ENCODE assay signal across 17 cellular contexts in the genomic region with DNA sequence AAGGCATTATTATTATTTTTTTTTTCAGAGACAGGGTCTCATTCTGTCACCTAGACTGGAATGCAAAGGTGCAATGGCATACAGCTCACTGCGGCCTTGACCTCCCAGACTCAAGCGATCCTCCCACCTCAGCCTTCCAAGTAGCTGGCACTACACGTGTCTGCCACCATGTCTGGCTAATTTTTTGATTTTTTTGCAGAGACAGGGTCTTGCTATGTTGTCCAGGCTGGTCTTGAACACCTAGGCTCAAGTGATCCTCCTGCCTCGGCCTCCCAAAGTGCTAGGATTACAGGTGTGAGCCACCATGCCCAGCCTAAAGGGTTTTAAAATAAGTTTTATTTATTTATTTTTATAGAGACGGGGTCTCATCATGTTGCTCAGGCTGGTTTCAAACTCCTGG. TPM values are rescaled to one million over a fixed set of nuclear protein-coding genes. Genes with fewer than 3 reads are reported as not detected.
DNase-seq lines count a peak whose midpoint lies in the region; ATAC-seq lines count a peak whose summit lies in the region.
"Had no signal": no experiment of that assay in that cellular context is flagged by ENCODE, and none has a peak within 500 bp of the region (broad histone marks: within the 10 kb centered on the region; RNA-seq: fewer than 3 reads in every experiment).

No MANE protein-coding gene starts in this region.

- no peak overlapping the region for H3K4me3 Mint-ChIP-seq in activated CD8-positive, alpha-beta memory T cell treated with anti-CD3 and anti-CD28 coated beads, Interleukin-2, amount 10 ng/mL, durations not matched to agents 7 days and 5 days
- H3K4me3 Mint-ChIP-seq in T-helper 17 cell (no peak overlapping the region), memory B cell (no peak overlapping the region)
- H3K4me3 Mint-ChIP-seq: H9 had no signal

- peaks cover 28% of the 10 kb centered on the region for H3K4me1 Mint-ChIP-seq in activated CD8-positive, alpha-beta memory T cell treated with anti-CD3 and anti-CD28 coated beads, Interleukin-2, amount 10 ng/mL, durations not matched to agents 7 days and 5 days
- H3K4me1 Mint-ChIP-seq in T-helper 17 cell (peaks cover 7% of the 10 kb centered on the region), memory B cell (peaks cover 12% of the 10 kb centered on the region)
- H3K4me1 Mint-ChIP-seq: H9 had no signal

- H3K27me3 Mint-ChIP-seq in activated CD8-positive, alpha-beta memory T cell treated with anti-CD3 and anti-CD28 coated beads, Interleukin-2, amount 10 ng/mL, durations not matched to agents 7 days and 5 days: no peaks in the 10 kb centered on the region
- H3K27me3 Mint-ChIP-seq in T-helper 17 cell: no peaks in the 10 kb centered on the region
- H3K27me3 Mint-ChIP-seq in memory B cell: no peaks in the 10 kb centered on the region
- H3K27me3 Mint-ChIP-seq: CD8-positive, alpha-beta memory T cell had no signal

- H3K9me3 Mint-ChIP-seq in activated CD8-positive, alpha-beta memory T cell treated with anti-CD3 and anti-CD28 coated beads, Interleukin-2, amount 10 ng/mL, durations not matched to agents 7 days and 5 days (ENCODE audit: low read depth): no peaks in the 10 kb centered on the region
- no peaks in the 10 kb centered on the region for H3K9me3 Mint-ChIP-seq in memory B cell
- H3K9me3 Mint-ChIP-seq: CD8-positive, alpha-beta memory T cell; H9 had no signal

- peaks cover 58% of the 10 kb centered on the region for H3K36me3 Mint-ChIP-seq in activated CD8-positive, alpha-beta memory T cell treated with anti-CD3 and anti-CD28 coated beads, Interleukin-2, amount 10 ng/mL, durations not matched to agents 7 days and 5 days
- peaks cover 10% of the 10 kb centered on the region for H3K36me3 Mint-ChIP-seq in T-helper 17 cell (ENCODE audit: low read depth)
- peaks cover 32% of the 10 kb centered on the region for H3K36me3 Mint-ChIP-seq in memory B cell

- DNase-seq in activated CD8-positive, alpha-beta memory T cell treated with anti-CD3 and anti-CD28 coated beads, Interleukin-2, amount 10 ng/mL, durations not matched to agents 7 days and 5 days: no peak
- no peak for DNase-seq in activated CD8-positive, alpha-beta memory T cell treated with anti-CD3 and anti-CD28 coated beads, Interleukin-2, amount 50 U/mL, for 48 hours
- DNase-seq in T-helper 17 cell (no peak), memory B cell (ENCODE audit: low spot score in 2 of 2) (no peak), inferior parietal cortex (ENCODE audit: extremely low spot score) (no peak)
- DNase-seq in activated CD4-positive, alpha-beta T cell treated with anti-CD3 and anti-CD28 coated beads, Interleukin-2, amount 50 U/mL, for 48 hours: no peak
- DNase-seq: 8988T; CD8-positive, alpha-beta memory T cell; COR-L47; DMS 273 treated with DMSO at 0.1 percent for 48 hours; DMS53; DND-41; EL; H9; IMR-90 had no signal

- no peaks in the 10 kb centered on the region for H3K9me3 ChIP-seq in T-helper 17 cell (ENCODE audit: control insufficient read depth, low read length, poor library complexity, severe bottlenecking)
- H3K9me3 ChIP-seq: BLaER1 treated with 17β-estradiol and CSF1 and Interleukin-3, amounts not matched to agents 10 nM and 100 nM had no signal

- CTCF ChIA-PET in activated CD8-positive, alpha-beta memory T cell treated with anti-CD3 and anti-CD28 coated beads, Interleukin-2, amount 10 ng/mL, durations not matched to agents 7 days and 5 days (lab: Charles Lee): interaction anchor here (1.1 kb wide), 1 partner anchor 59 kb away, joined by 5 read pairs; no protein-coding TSS in a partner anchor

- ATAC-seq in activated CD8-positive, alpha-beta memory T cell treated with anti-CD3 and anti-CD28 coated beads, Interleukin-2, amount 10 ng/mL, durations not matched to agents 7 days and 5 days: no peak
- ATAC-seq in T-helper 17 cell (no peak), memory B cell (ENCODE audit: low read depth) (no peak), HG03469 (IDR thresholded peaks at IDR 0.05; ENCODE audit: unreplicated experiment) (no peak)

- peak overlapping the region; percentile 75 for H3K27ac Mint-ChIP-seq in activated CD8-positive, alpha-beta memory T cell treated with anti-CD3 and anti-CD28 coated beads, Interleukin-2, amount 10 ng/mL, durations not matched to agents 7 days and 5 days
- H3K27ac Mint-ChIP-seq in T-helper 17 cell (peak overlapping the region; percentile 53), memory B cell (peak overlapping the region; percentile 90)
- H3K27ac Mint-ChIP-seq: H9 had no signal

RNA-seq across cellular contexts. Expression of gene AP1S3, which starts 45.3 kb away (rescaled TPM):
- 10 to 100 TPM; 12.9 to 13.5 TPM for total RNA-seq in activated CD8-positive, alpha-beta memory T cell treated with anti-CD3 and anti-CD28 coated beads, Interleukin-2, amount 10 ng/mL, durations not matched to agents 7 days and 5 days
- 1 to 10 TPM; 1.6 to 2.9 TPM for total RNA-seq in T-helper 17 cell
